ENCODE assay signal across 1 cellular context in the genomic region with DNA sequence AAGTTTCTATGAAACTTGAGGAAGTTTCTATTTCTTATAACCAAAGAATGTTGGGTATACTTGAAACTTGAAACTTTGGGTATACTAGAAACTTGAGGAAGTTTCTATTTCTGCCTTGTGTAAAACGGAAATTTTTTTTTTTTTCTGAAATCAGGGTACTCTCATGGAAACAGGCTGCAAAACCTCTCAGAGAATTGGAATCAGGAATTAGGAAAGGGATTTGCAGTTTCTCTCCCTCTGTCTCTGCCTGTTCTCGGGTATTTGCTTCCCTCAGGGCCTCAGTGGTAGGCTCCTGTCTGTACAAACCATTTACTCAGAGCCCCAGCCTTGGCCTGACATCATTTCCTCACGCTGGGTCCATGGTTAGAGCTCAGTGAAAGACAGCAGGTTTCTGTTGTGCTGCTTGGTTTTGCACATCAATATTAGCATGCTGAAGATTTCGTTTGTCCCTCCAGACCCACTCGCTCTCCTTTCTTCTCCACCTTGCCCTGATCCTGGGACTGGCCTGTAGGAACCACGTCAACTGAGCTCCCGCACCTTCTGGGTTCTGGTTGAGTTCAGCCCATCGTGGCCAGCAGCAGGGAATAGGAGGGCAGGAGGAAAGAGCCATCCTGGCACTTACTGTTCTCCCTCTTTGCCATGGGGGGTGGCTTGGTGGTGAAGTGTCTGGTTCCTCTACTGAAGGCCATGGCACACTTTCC.
TF ChIP-seq lines count a peak whose summit lies in the region.

No MANE protein-coding gene starts in this region.

TF ChIP-seq in GM23338, 12 proteins besides CTCF, POLR2A, EP300 and RAD21 (continued from another document):
- TF ChIP-seq, protein P1, sequence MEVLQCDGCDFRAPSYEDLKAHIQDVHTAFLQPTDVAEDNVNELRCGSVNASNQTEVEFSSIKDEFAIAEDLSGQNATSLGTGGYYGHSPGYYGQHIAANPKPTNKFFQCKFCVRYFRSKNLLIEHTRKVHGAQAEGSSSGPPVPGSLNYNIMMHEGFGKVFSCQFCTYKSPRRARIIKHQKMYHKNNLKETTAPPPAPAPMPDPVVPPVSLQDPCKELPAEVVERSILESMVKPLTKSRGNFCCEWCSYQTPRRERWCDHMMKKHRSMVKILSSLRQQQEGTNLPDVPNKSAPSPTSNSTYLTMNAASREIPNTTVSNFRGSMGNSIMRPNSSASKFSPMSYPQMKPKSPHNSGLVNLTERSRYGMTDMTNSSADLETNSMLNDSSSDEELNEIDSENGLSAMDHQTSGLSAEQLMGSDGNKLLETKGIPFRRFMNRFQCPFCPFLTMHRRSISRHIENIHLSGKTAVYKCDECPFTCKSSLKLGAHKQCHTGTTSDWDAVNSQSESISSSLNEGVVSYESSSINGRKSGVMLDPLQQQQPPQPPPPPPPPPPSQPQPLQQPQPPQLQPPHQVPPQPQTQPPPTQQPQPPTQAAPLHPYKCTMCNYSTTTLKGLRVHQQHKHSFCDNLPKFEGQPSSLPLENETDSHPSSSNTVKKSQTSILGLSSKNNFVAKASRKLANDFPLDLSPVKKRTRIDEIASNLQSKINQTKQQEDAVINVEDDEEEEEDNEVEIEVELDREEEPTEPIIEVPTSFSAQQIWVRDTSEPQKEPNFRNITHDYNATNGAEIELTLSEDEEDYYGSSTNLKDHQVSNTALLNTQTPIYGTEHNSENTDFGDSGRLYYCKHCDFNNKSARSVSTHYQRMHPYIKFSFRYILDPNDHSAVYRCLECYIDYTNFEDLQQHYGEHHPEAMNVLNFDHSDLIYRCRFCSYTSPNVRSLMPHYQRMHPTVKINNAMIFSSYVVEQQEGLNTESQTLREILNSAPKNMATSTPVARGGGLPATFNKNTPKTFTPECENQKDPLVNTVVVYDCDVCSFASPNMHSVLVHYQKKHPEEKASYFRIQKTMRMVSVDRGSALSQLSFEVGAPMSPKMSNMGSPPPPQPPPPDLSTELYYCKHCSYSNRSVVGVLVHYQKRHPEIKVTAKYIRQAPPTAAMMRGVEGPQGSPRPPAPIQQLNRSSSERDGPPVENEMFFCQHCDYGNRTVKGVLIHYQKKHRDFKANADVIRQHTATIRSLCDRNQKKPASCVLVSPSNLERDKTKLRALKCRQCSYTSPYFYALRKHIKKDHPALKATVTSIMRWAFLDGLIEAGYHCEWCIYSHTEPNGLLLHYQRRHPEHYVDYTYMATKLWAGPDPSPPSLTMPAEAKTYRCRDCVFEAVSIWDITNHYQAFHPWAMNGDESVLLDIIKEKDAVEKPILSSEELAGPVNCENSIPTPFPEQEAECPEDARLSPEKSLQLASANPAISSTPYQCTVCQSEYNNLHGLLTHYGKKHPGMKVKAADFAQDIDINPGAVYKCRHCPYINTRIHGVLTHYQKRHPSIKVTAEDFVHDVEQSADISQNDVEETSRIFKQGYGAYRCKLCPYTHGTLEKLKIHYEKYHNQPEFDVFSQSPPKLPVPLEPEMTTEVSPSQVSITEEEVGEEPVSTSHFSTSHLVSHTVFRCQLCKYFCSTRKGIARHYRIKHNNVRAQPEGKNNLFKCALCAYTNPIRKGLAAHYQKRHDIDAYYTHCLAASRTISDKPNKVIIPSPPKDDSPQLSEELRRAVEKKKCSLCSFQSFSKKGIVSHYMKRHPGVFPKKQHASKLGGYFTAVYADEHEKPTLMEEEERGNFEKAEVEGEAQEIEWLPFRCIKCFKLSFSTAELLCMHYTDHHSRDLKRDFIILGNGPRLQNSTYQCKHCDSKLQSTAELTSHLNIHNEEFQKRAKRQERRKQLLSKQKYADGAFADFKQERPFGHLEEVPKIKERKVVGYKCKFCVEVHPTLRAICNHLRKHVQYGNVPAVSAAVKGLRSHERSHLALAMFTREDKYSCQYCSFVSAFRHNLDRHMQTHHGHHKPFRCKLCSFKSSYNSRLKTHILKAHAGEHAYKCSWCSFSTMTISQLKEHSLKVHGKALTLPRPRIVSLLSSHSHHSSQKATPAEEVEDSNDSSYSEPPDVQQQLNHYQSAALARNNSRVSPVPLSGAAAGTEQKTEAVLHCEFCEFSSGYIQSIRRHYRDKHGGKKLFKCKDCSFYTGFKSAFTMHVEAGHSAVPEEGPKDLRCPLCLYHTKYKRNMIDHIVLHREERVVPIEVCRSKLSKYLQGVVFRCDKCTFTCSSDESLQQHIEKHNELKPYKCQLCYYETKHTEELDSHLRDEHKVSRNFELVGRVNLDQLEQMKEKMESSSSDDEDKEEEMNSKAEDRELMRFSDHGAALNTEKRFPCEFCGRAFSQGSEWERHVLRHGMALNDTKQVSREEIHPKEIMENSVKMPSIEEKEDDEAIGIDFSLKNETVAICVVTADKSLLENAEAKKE (CRISPR knock-in tag; IDR thresholded peaks at IDR 0.05), result no peak
